ENCODE assay signal across 22 cellular contexts in the genomic region with DNA sequence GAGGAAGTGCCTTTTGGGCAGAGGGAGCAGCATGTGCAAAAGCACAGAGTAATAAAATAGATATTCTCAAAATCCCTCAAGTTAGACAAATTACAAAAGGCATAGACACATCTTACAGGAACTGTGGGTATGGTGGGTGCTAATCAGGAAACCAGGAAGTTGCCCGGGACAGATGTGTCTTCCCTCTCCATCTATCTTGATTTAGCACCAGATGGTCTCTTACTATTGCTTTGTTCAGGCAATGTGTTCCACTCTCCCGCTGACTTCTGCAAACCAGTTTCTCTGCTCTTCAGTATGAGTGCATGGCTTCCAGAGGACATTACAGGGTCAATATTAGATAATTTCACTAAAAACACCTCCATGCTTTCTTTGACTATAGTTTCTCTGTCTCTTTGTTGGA. TPM values are rescaled to one million over a fixed set of nuclear protein-coding genes. Genes with fewer than 3 reads are reported as not detected.
A peak's percentile ranks its signal among the peaks of the same experiment; 100 is the strongest.
DNase-seq lines count a peak whose midpoint lies in the region; ATAC-seq and TF ChIP-seq lines count a peak whose summit lies in the region.
"Had no signal": no experiment of that assay in that cellular context is flagged by ENCODE, and none has a peak within 500 bp of the region (broad histone marks: within the 10 kb centered on the region; RNA-seq: fewer than 3 reads in every experiment).

No MANE protein-coding gene starts in this region.

- intact Hi-C loops in natural killer cell (cut with micrococcal nuclease), result loop anchor here (5.0 kb wide), 1 partner anchor 374 kb away; the partner anchor contains the start of gene REPS1

- no peaks in the 10 kb centered on the region for H3K36me3 Mint-ChIP-seq in natural killer cell
- H3K36me3 Mint-ChIP-seq: CD4-positive, CD25-positive, alpha-beta regulatory T cell had no signal

- no peak overlapping the region for H2AFZ ChIP-seq in SU-DHL-6 (ENCODE audit: low read depth, low read length, severe bottlenecking)
- H2AFZ ChIP-seq: GM23248 had no signal

- no peak overlapping the region for H3K4me3 Mint-ChIP-seq in natural killer cell
- H3K4me3 Mint-ChIP-seq: CD4-positive, CD25-positive, alpha-beta regulatory T cell had no signal

- peaks cover 28% of the 10 kb centered on the region for H3F3A ChIP-seq in SU-DHL-6 (ENCODE audit: insufficient read depth)

- no peaks in the 10 kb centered on the region for H3K79me2 ChIP-seq in SU-DHL-6 (ENCODE audit: insufficient read depth, low read length)

- no peak overlapping the region for H3K4me2 ChIP-seq in SU-DHL-6 (ENCODE audit: low read depth, low read length, poor library complexity, severe bottlenecking)

- H3K9me3 ChIP-seq in SU-DHL-6 (ENCODE audit: insufficient read depth, low read length) (no peaks in the 10 kb centered on the region), skeletal muscle tissue (ENCODE audit: control insufficient read depth in 3 of 3, low read length in 3 of 3) (no peaks in the 10 kb centered on the region)
- H3K9me3 ChIP-seq: gastroesophageal sphincter, SJSA1, tibial nerve had no signal

- H3K4me3 ChIP-seq in SU-DHL-6 (ENCODE audit: insufficient read depth, low read length, poor library complexity, severe bottlenecking) (no peak overlapping the region), skeletal muscle tissue (ENCODE audit: low read length in 3 of 3) (no peak overlapping the region)
- H3K4me3 ChIP-seq: gastroesophageal sphincter, GM23248, SJSA1, tibial nerve had no signal

- H4K20me1 ChIP-seq in SU-DHL-6 (ENCODE audit: low read depth, low read length), result no peaks in the 10 kb centered on the region

- H3K9ac ChIP-seq in SU-DHL-6 (ENCODE audit: low read length) (no peak overlapping the region), skeletal muscle tissue (ENCODE audit: low read depth in 1 of 3, low read length in 3 of 3) (no peak overlapping the region)
- H3K9ac ChIP-seq: GM23248 had no signal

- no peaks in the 10 kb centered on the region for H3K9me2 ChIP-seq in SU-DHL-6 (replicated peaks; ENCODE audit: insufficient read depth, low read length)

- ATAC-seq in natural killer cell, result no peak
- ATAC-seq in HG03025 (IDR thresholded peaks at IDR 0.05; ENCODE audit: low FRiP score, unreplicated experiment), result no peak
- ATAC-seq: gastroesophageal sphincter had no signal

- no peaks in the 10 kb centered on the region for H3K9me3 Mint-ChIP-seq in natural killer cell

- H3K36me3 ChIP-seq in SU-DHL-6 (ENCODE audit: low read length), result peaks cover 8% of the 10 kb centered on the region
- H3K36me3 ChIP-seq in skeletal muscle tissue (ENCODE audit: control insufficient read depth in 3 of 3, insufficient read depth in 3 of 3, low read length in 3 of 3), result no peaks in the 10 kb centered on the region
- H3K36me3 ChIP-seq: gastroesophageal sphincter, SJSA1, tibial nerve had no signal

- DNase-seq in SKM-1 treated with dmso at 0.1 percent for 144 hours (lab: John Stamatoyannopoulos, UW; ENCODE audit: unreplicated experiment) (peak; percentile 52), SKM-1 (lab: John Stamatoyannopoulos, UW; ENCODE audit: unreplicated experiment) (no peak), MV-4-11 (lab: John Stamatoyannopoulos, UW) (peak; percentile 82), natural killer cell (no peak), NCI-H748 treated with DMSO at 0.1 percent for 48 hours (lab: John Stamatoyannopoulos, UW) (no peak)
- DNase-seq: activated CD4-positive, alpha-beta T cell treated with anti-CD3 and anti-CD28 coated beads for 4 hours; activated gamma-delta T cell; CD4-positive, CD25-positive, alpha-beta regulatory T cell; DMS79 treated with DMSO at 0.1 percent for 48 hours; GM23248; left cardiac atrium; midbrain; NCI-H1092; stimulated activated CD4-positive, alpha-beta T cell treated with anti-CD3 and anti-CD28 coated beads, Interleukin-15, amount 100 ng/mL, for 24 hours; stimulated activated naive CD4-positive, alpha-beta T cell; T-helper 9 cell had no signal

- TF ChIP-seq CTCF in SU-DHL-6 (IDR thresholded peaks at IDR 0.05; ENCODE audit: insufficient read depth, low read length, poor library complexity, severe bottlenecking), result no peak
- TF ChIP-seq CTCF in natural killer cell (IDR thresholded peaks at IDR 0.05), result no peak

- no peaks in the 10 kb centered on the region for H3K27me3 Mint-ChIP-seq in natural killer cell (ENCODE audit: low read depth in 2 of 2)

- H3K27ac Mint-ChIP-seq in natural killer cell, result peak overlapping the region in 1 of 2 donors; percentile 64

- no peaks in the 10 kb centered on the region for H3K4me1 ChIP-seq in skeletal muscle tissue (ENCODE audit: control insufficient read depth in 3 of 3, insufficient read depth in 3 of 3, low read length in 3 of 3)
- H3K4me1 ChIP-seq: gastroesophageal sphincter, SJSA1 had no signal

- peaks cover 33 to 35% of the 10 kb centered on the region in 2 donors for H3K4me1 Mint-ChIP-seq in natural killer cell

- H3K27ac ChIP-seq in SU-DHL-6 (ENCODE audit: low read depth, low read length), result peak overlapping the region; percentile 55
- H3K27ac ChIP-seq in skeletal muscle tissue (ENCODE audit: low read depth, low read length), result peak overlapping the region; percentile 30
- H3K27ac ChIP-seq: gastroesophageal sphincter, GM23248, SJSA1, tibial nerve had no signal

- H3K27me3 ChIP-seq in SU-DHL-6 (ENCODE audit: low read length), result no peaks in the 10 kb centered on the region
- no peaks in the 10 kb centered on the region for H3K27me3 ChIP-seq in skeletal muscle tissue (ENCODE audit: control insufficient read depth in 3 of 3, insufficient read depth in 3 of 3, low read length in 3 of 3)
- H3K27me3 ChIP-seq: gastroesophageal sphincter, tibial nerve had no signal

RNA-seq across cellular contexts. Expression of gene CITED2, which starts 13.2 kb away (rescaled TPM):
- total RNA-seq in skeletal muscle tissue (41.8 TPM), natural killer cell (100 to 1,000 TPM in 2 of 3 donors, 10 to 100 TPM in 1; 89.8 to 152 (median 112) TPM)

Comparison
In these comparisons a context has a peak if more than half of its experiments do, and no peak if none do; other contexts are left out.
1. DNase-seq: peak in SKM-1 treated with dmso at 0.1 percent for 144 hours (single experiment) and MV-4-11 (single experiment); none in SKM-1 (single experiment), natural killer cell (single experiment) and NCI-H748 treated with DMSO at 0.1 percent for 48 hours (single experiment).